ENCODE assay signal across 1 cellular context in genomic region chr19:45632468-45633196, GRCh38.
A peak's percentile ranks its signal among the peaks of the same experiment; 100 is the strongest.
TF ChIP-seq lines count a peak whose summit lies in the region.

No MANE protein-coding gene starts in this region.

TF ChIP-seq in WTC11, 78 proteins besides CTCF, POLR2A, EP300 and RAD21 (continued from another document):
- TF ChIP-seq, protein P1, sequence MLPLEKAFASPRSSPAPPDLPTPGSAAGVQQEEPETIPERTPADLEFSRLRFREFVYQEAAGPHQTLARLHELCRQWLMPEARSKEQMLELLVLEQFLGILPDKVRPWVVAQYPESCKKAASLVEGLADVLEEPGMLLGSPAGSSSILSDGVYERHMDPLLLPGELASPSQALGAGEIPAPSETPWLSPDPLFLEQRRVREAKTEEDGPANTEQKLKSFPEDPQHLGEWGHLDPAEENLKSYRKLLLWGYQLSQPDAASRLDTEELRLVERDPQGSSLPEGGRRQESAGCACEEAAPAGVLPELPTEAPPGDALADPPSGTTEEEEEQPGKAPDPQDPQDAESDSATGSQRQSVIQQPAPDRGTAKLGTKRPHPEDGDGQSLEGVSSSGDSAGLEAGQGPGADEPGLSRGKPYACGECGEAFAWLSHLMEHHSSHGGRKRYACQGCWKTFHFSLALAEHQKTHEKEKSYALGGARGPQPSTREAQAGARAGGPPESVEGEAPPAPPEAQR (CRISPR knock-in tag; IDR thresholded peaks at IDR 0.05): no peak
- TF ChIP-seq OVOL2 (CRISPR knock-in tag; IDR thresholded peaks at IDR 0.05; ENCODE audit: borderline replicate concordance) (no peak), ETV6 (CRISPR knock-in tag; IDR thresholded peaks at IDR 0.05) (no peak), SOX15 (CRISPR knock-in tag; IDR thresholded peaks at IDR 0.05) (no peak), TCF7 (CRISPR knock-in tag; IDR thresholded peaks at IDR 0.05; ENCODE audit: low read depth) (no peak), E2F5 (CRISPR knock-in tag; IDR thresholded peaks at IDR 0.05) (no peak), ATF2 (CRISPR knock-in tag; IDR thresholded peaks at IDR 0.05; ENCODE audit: borderline replicate concordance, low read depth) (no peak), GTF2I (CRISPR knock-in tag; conservative IDR thresholded peaks at IDR 0.05) (no peak), JUN (CRISPR knock-in tag; IDR thresholded peaks at IDR 0.05) (no peak), SMAD3 (CRISPR knock-in tag; IDR thresholded peaks at IDR 0.05; ENCODE audit: borderline replicate concordance) (no peak), CREM (CRISPR knock-in tag; IDR thresholded peaks at IDR 0.05) (0 out of 2 replicates have a peak, but pooled peaks have one; percentile 59), MLX (CRISPR knock-in tag; IDR thresholded peaks at IDR 0.05) (no peak), ZNF121 (CRISPR knock-in tag; IDR thresholded peaks at IDR 0.05) (peak; percentile 30; the same call in 1 of the 2 replicates), ESRRA (CRISPR knock-in tag; IDR thresholded peaks at IDR 0.05; ENCODE audit: borderline replicate concordance) (no peak), MYBL2 (CRISPR knock-in tag; IDR thresholded peaks at IDR 0.05) (no peak), RELA (CRISPR knock-in tag; IDR thresholded peaks at IDR 0.05; ENCODE audit: borderline replicate concordance) (no peak), NFE2L1 (CRISPR knock-in tag; IDR thresholded peaks at IDR 0.05) (no peak), TEAD1 (CRISPR knock-in tag; IDR thresholded peaks at IDR 0.05) (no peak), ZBTB21 (CRISPR knock-in tag; IDR thresholded peaks at IDR 0.05; ENCODE audit: borderline replicate concordance) (no peak)
- TF ChIP-seq, protein P2, sequence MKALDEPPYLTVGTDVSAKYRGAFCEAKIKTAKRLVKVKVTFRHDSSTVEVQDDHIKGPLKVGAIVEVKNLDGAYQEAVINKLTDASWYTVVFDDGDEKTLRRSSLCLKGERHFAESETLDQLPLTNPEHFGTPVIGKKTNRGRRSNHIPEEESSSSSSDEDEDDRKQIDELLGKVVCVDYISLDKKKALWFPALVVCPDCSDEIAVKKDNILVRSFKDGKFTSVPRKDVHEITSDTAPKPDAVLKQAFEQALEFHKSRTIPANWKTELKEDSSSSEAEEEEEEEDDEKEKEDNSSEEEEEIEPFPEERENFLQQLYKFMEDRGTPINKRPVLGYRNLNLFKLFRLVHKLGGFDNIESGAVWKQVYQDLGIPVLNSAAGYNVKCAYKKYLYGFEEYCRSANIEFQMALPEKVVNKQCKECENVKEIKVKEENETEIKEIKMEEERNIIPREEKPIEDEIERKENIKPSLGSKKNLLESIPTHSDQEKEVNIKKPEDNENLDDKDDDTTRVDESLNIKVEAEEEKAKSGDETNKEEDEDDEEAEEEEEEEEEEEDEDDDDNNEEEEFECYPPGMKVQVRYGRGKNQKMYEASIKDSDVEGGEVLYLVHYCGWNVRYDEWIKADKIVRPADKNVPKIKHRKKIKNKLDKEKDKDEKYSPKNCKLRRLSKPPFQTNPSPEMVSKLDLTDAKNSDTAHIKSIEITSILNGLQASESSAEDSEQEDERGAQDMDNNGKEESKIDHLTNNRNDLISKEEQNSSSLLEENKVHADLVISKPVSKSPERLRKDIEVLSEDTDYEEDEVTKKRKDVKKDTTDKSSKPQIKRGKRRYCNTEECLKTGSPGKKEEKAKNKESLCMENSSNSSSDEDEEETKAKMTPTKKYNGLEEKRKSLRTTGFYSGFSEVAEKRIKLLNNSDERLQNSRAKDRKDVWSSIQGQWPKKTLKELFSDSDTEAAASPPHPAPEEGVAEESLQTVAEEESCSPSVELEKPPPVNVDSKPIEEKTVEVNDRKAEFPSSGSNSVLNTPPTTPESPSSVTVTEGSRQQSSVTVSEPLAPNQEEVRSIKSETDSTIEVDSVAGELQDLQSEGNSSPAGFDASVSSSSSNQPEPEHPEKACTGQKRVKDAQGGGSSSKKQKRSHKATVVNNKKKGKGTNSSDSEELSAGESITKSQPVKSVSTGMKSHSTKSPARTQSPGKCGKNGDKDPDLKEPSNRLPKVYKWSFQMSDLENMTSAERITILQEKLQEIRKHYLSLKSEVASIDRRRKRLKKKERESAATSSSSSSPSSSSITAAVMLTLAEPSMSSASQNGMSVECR (CRISPR knock-in tag; IDR thresholded peaks at IDR 0.05; ENCODE audit: borderline replicate concordance): no peak
- TF ChIP-seq, protein P3, sequence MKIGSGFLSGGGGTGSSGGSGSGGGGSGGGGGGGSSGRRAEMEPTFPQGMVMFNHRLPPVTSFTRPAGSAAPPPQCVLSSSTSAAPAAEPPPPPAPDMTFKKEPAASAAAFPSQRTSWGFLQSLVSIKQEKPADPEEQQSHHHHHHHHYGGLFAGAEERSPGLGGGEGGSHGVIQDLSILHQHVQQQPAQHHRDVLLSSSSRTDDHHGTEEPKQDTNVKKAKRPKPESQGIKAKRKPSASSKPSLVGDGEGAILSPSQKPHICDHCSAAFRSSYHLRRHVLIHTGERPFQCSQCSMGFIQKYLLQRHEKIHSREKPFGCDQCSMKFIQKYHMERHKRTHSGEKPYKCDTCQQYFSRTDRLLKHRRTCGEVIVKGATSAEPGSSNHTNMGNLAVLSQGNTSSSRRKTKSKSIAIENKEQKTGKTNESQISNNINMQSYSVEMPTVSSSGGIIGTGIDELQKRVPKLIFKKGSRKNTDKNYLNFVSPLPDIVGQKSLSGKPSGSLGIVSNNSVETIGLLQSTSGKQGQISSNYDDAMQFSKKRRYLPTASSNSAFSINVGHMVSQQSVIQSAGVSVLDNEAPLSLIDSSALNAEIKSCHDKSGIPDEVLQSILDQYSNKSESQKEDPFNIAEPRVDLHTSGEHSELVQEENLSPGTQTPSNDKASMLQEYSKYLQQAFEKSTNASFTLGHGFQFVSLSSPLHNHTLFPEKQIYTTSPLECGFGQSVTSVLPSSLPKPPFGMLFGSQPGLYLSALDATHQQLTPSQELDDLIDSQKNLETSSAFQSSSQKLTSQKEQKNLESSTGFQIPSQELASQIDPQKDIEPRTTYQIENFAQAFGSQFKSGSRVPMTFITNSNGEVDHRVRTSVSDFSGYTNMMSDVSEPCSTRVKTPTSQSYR (CRISPR knock-in tag; IDR thresholded peaks at IDR 0.05): no peak
- TF ChIP-seq, protein P4, sequence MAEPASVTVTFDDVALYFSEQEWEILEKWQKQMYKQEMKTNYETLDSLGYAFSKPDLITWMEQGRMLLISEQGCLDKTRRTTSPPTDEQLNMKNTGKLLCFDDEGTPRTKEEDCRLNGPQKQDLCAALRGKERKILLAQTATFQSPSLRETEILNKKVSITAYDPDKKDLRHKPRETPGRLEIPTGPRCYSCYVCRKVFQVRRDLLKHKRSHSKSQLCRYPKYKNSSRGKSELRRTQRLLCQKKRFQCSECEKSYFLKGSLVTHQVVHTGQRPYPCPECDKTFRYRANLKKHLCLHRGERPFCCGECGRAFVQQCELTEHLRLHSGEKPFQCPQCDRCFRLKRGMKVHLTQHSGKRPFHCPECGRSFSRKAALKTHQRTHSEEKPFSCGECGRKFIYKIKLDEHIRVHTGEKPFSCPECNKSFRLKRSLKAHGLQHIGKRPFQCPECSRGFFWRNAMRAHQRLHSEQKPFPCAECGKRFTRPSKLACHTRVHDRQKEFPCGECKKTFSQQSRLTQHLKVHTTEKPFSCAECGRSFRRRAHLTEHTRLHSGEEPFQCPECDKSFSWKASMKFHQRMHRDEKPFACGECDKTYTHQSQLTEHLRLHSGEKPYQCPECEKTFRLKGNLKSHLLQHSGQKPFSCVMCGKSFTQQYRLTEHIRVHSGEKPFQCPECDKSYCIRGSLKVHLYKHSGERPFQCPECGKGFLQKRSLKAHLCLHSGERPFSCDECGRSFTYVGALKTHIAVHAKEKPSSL (CRISPR knock-in tag; conservative IDR thresholded peaks at IDR 0.05): no peak
- TF ChIP-seq, protein P5, sequence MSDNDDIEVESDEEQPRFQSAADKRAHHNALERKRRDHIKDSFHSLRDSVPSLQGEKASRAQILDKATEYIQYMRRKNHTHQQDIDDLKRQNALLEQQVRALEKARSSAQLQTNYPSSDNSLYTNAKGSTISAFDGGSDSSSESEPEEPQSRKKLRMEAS (CRISPR knock-in tag; IDR thresholded peaks at IDR 0.05): peak; percentile 40; the same call in 1 of the 2 replicates
TF ChIP-seq in WTC11: peak in this region for 5.
